8 cellular contexts compared by ENCODE assay signal in the genomic region with DNA sequence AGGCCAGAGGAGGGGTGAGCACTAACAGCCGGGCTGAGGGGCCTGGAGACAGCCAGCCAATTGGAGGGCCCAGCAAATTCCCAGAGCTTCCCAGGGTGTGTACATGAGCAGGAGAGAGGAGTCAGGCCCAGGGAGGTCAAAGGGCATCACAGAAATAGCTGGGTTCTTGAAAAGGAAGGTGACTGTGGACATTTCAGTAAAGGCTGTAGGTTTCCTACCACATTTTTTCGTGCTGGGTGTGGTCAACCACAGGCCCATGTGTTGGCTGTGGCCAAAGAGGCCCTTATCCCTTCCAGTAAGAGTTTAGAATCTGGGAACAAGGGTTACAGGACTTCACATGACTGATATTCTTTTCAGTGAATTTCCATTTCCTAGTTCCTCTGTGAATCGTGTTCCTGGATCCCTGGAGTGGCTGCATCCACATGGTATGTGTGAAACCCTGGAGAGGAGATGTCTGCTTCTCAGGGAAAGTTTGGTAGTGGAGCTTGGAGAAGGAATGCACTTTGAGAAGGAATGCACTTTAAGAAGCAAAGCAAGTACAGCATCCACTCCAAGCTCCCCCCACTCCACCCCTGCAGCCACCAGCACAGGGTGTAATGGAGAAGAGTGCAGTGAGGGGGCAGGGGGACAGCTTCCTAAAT.
DNase-seq lines count a peak whose midpoint lies in the region; ATAC-seq, FAIRE-seq and TF ChIP-seq lines count a peak whose summit lies in the region.

No MANE protein-coding gene starts in this region.

- CTCF ChIA-PET in RWPE1 (lab: Yijun Ruan, JAX) = interaction anchor here (0.6 to 0.8 kb wide), 2 partner anchors 45 to 309 kb away, joined by 3 read pairs; no protein-coding TSS in a partner anchor

- no peak for TF ChIP-seq POLR2A in GM12892 (IDR thresholded peaks at IDR 0.05; ENCODE audit: low read depth, low read length)

- no peaks in the 10 kb centered on the region for H3K9me3 ChIP-seq in skeletal muscle satellite cell (replicated peaks; ENCODE audit: low read length)

- peak; percentile 38 for FAIRE-seq in GM12892 (lab: Jason Lieb, UNC)

- peaks cover 16% of the 10 kb centered on the region for H3K4me1 ChIP-seq in foreskin keratinocyte
- peaks cover 36% of the 10 kb centered on the region for H3K4me1 ChIP-seq in skeletal muscle satellite cell (ENCODE audit: control insufficient read depth, insufficient read depth, low read length)

- no peaks in the 10 kb centered on the region for H3K36me3 Mint-ChIP-seq in activated T-cell treated with anti-CD3 and anti-CD28 coated beads, Interleukin-2, amount 50 U/mL, for 24 hours (ENCODE audit: low read depth)

- peak overlapping the region; percentile 23 for H3K9ac ChIP-seq in skeletal muscle satellite cell (ENCODE audit: low read depth, low read length)

- no peaks in the 10 kb centered on the region for H3K36me3 ChIP-seq in skeletal muscle satellite cell (ENCODE audit: insufficient read depth, low read length)

- no peak for DNase-seq in GM12892 (ENCODE audit: insufficient read length)
- DNase-seq in RWPE1 (ENCODE audit: low spot score) = no peak
- DNase-seq in foreskin keratinocyte = no peak
- no peak for DNase-seq in activated T-cell treated with anti-CD3 and anti-CD28 coated beads, Interleukin-2, amount 50 U/mL, for 24 hours
- DNase-seq in GM19240 (ENCODE audit: insufficient read length, low spot score) = no peak

- no peak overlapping the region for H3K27ac Mint-ChIP-seq in activated T-cell treated with anti-CD3 and anti-CD28 coated beads, Interleukin-2, amount 50 U/mL, for 24 hours

- peak overlapping the region; percentile 11 for H3K4me3 ChIP-seq in skeletal muscle satellite cell (ENCODE audit: low read length)

- H3K4me1 Mint-ChIP-seq in activated T-cell treated with anti-CD3 and anti-CD28 coated beads, Interleukin-2, amount 50 U/mL, for 24 hours (ENCODE audit: low read depth) = peaks cover 40% of the 10 kb centered on the region

- H3K27ac ChIP-seq in RWPE1 = peak overlapping the region; percentile 88
- no peak overlapping the region for H3K27ac ChIP-seq in foreskin keratinocyte

- H3K9me3 Mint-ChIP-seq in activated T-cell treated with anti-CD3 and anti-CD28 coated beads, Interleukin-2, amount 50 U/mL, for 24 hours = no peaks in the 10 kb centered on the region

- peak overlapping the region; percentile 72 for H3K4me2 ChIP-seq in skeletal muscle satellite cell (ENCODE audit: low read length)

- no peaks in the 10 kb centered on the region for H3K27me3 Mint-ChIP-seq in activated T-cell treated with anti-CD3 and anti-CD28 coated beads, Interleukin-2, amount 50 U/mL, for 24 hours

- ATAC-seq in foreskin keratinocyte (peak; percentile 11), GM19467 (IDR thresholded peaks at IDR 0.05; ENCODE audit: unreplicated experiment) (no peak), HG03442 (IDR thresholded peaks at IDR 0.05; ENCODE audit: unreplicated experiment) (no peak)

- TF ChIP-seq CTCF in RWPE1 (conservative IDR thresholded peaks at IDR 0.05; ENCODE audit: low read depth) = no peak
- TF ChIP-seq CTCF in foreskin keratinocyte (conservative IDR thresholded peaks at IDR 0.05) = no peak

- H3K27me3 ChIP-seq in foreskin keratinocyte (no peaks in the 10 kb centered on the region), skeletal muscle satellite cell (ENCODE audit: control insufficient read depth, insufficient read depth, low read length) (no peaks in the 10 kb centered on the region)

- H3K4me3 Mint-ChIP-seq in activated T-cell treated with anti-CD3 and anti-CD28 coated beads, Interleukin-2, amount 50 U/mL, for 24 hours = no peak overlapping the region

- POLR2A ChIA-PET in RWPE1 (lab: Yijun Ruan, JAX; ENCODE audit: low non-redundant PET) = interaction anchor here (0.6 kb wide), 1 partner anchor 77 kb away, joined by 3 read pairs; no protein-coding TSS in a partner anchor
